Comparison of ENCODE assay signal across 9 cellular contexts in the genomic region with DNA sequence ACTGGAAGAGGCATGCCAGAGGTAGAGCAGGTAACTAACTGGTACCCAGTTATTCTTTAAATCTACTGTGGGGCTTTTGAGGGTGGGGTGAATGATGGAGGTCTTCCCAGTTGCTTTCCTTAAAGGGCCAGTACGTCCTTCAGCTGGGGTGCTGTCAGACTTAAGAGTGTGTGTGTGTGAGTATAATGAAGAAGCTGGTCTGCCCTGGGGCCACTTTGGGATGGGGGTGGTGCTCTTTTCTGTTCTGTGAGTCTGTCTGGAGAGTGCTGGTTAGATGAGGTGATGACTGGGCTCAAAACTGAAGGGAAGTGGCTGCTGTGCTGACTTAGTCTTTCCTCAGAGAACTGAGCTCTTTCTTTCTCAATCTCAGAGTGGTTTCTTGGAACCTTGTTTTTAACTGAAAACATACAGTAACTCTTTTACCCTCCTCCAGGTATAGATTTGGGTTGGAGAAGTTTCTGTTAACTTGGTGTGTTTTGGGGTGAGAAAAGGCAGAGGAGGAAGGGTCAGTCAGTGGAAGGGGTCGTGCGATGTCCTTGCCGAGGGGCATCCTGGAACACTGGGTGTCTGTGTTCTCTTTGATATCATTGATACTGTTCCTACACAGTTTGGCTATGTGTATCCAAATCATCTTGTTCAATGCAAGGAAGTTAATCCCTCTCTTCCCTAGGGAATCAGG. TPM values are rescaled to one million over a fixed set of nuclear protein-coding genes. Genes with fewer than 3 reads are reported as not detected.
DNase-seq lines count a peak whose midpoint lies in the region; ATAC-seq, FAIRE-seq and TF ChIP-seq lines count a peak whose summit lies in the region.
"Had no signal": no experiment of that assay in that cellular context is flagged by ENCODE, and none has a peak within 500 bp of the region (broad histone marks: within the 10 kb centered on the region; RNA-seq: fewer than 3 reads in every experiment).

No MANE protein-coding gene starts in this region.

- no peaks in the 10 kb centered on the region for H3K9me3 Mint-ChIP-seq in activated naive CD8-positive, alpha-beta T cell (ENCODE audit: low read depth)

- H3K4me1 Mint-ChIP-seq in activated naive CD8-positive, alpha-beta T cell (ENCODE audit: low read depth) = peaks cover 55% of the 10 kb centered on the region

- H3K36me3 ChIP-seq in RWPE2 (ENCODE audit: low read depth) (no peaks in the 10 kb centered on the region), rectal smooth muscle tissue (ENCODE audit: control insufficient read depth, insufficient read depth, low read length) (no peaks in the 10 kb centered on the region)

- peak; percentile 76 for ATAC-seq in RWPE2 (ENCODE audit: low read depth)
- no peak for ATAC-seq in GM21528 (IDR thresholded peaks at IDR 0.05; ENCODE audit: low FRiP score, unreplicated experiment)

- H3K27ac ChIP-seq in RWPE2 (ENCODE audit: poor library complexity, severe bottlenecking) = peak overlapping the region; percentile 85
- H3K27ac ChIP-seq in rectal smooth muscle tissue (ENCODE audit: low read depth, low read length) = peak overlapping the region; percentile 97
- H3K27ac ChIP-seq: VCaP had no signal

- no peaks in the 10 kb centered on the region for H3K27me3 Mint-ChIP-seq in activated naive CD8-positive, alpha-beta T cell

- H3K4me1 ChIP-seq in RWPE2 (ENCODE audit: insufficient read depth, poor library complexity, severe bottlenecking) (peaks cover 26% of the 10 kb centered on the region), rectal smooth muscle tissue (ENCODE audit: control insufficient read depth, insufficient read depth, low read length) (peaks cover 15% of the 10 kb centered on the region)

- peaks cover 4% of the 10 kb centered on the region for H3K36me3 Mint-ChIP-seq in activated naive CD8-positive, alpha-beta T cell

- H3K4me3 Mint-ChIP-seq in activated naive CD8-positive, alpha-beta T cell = peak overlapping the region; percentile 92

- no peak for DNase-seq in GM19239 (ENCODE audit: insufficient read length, low spot score)
- no peak for DNase-seq in RWPE2 (ENCODE audit: low spot score)
- peak; percentile 81 for DNase-seq in cardiac septum (ENCODE audit: low spot score)
- DNase-seq in NCI-H748 treated with DMSO at 0.1 percent for 48 hours (lab: John Stamatoyannopoulos, UW) = no peak
- no peak for DNase-seq in epidermal melanocyte (ENCODE audit: insufficient read length, low spot score)

- intact Hi-C loops in cardiac septum (cut with DNase I) = loop anchor here (1.0 kb wide), 1 partner anchor 8 kb away; no protein-coding TSS in a partner anchor

- no peaks in the 10 kb centered on the region for H3K27me3 ChIP-seq in RWPE2 (ENCODE audit: insufficient read depth, poor library complexity, severe bottlenecking)
- H3K27me3 ChIP-seq in rectal smooth muscle tissue (ENCODE audit: control insufficient read depth, insufficient read depth, low read length) = no peaks in the 10 kb centered on the region

- no peak for TF ChIP-seq CTCF in RWPE2 (IDR thresholded peaks at IDR 0.05; ENCODE audit: poor library complexity, severe bottlenecking)

- H3K9ac ChIP-seq in rectal smooth muscle tissue (ENCODE audit: low read length) = peak overlapping the region; percentile 66

- no peaks in the 10 kb centered on the region for H3K9me3 ChIP-seq in RWPE2 (ENCODE audit: severe bottlenecking)

- peak overlapping the region; percentile 96 for H3K27ac Mint-ChIP-seq in activated naive CD8-positive, alpha-beta T cell

- peak; percentile 78 for FAIRE-seq in GM19239 (lab: Jason Lieb, UNC)

- H3K4me3 ChIP-seq in RWPE2 (ENCODE audit: severe bottlenecking) (no peak overlapping the region), rectal smooth muscle tissue (ENCODE audit: low read length) (peak overlapping the region; percentile 79)

RNA-seq across cellular contexts. Expression of gene MACF1, which starts 0.7 kb away (rescaled TPM):
- 331 TPM for total RNA-seq in cardiac septum
